In genomic region chr4:8216443-8217245, GRCh38 we compare ENCODE assay signal across 9 cellular contexts. TPM values are rescaled to one million over a fixed set of nuclear protein-coding genes. Genes with fewer than 3 reads are reported as not detected.
"Had no signal": no experiment of that assay in that cellular context is flagged by ENCODE, and none has a peak within 500 bp of the region (broad histone marks: within the 10 kb centered on the region; RNA-seq: fewer than 3 reads in every experiment).

No MANE protein-coding gene starts in this region.

- DNase-seq: H9, HCEC 1CT, KBM-7 had no signal

- H3K4me3 ChIP-seq: GM23338 had no signal

- ATAC-seq: GM23338 had no signal

- H3K4me3 Mint-ChIP-seq: GM23338, H9, IgD-negative memory B cell had no signal

- H3K27ac Mint-ChIP-seq: GM23338 had no signal

- H2AFZ ChIP-seq: GM23338 had no signal

- H3K4me2 ChIP-seq: GM23338 had no signal

- H3K27me3 Mint-ChIP-seq: IgD-negative memory B cell had no signal

- FAIRE-seq: H1, H54, HTR-8/SVneo had no signal

RNA-seq across cellular contexts. Expression of gene SH3TC1, which starts 17.6 kb away (rescaled TPM):
- total RNA-seq: H1 had no signal
- polyA plus RNA-seq: GM23338 had no signal

RNA-seq across cellular contexts. Expression of gene HTRA3, which starts 52.9 kb away (rescaled TPM):
- total RNA-seq: HT-29 had no signal
- polyA plus RNA-seq: IgD-negative memory B cell had no signal
